Comparison of ENCODE assay signal across 1 cellular context in genomic region chr4:90958256-90958895, GRCh38.
TF ChIP-seq lines count a peak whose summit lies in the region.

No MANE protein-coding gene starts in this region.

TF ChIP-seq in HEK293, 187 proteins besides CTCF, POLR2A, EP300 and RAD21 (continued from another document):
- TF ChIP-seq MYNN (tag by site-specific recombination; IDR thresholded peaks at IDR 0.05; ENCODE audit: borderline replicate concordance) (no peak), ZBTB44 (tag by site-specific recombination; IDR thresholded peaks at IDR 0.05) (peak; percentile 48), SALL2 (tag by site-specific recombination; IDR thresholded peaks at IDR 0.05; ENCODE audit: borderline replicate concordance) (no peak), ZBTB1 (tag by site-specific recombination; IDR thresholded peaks at IDR 0.05) (no peak), ZNF157 (tag by site-specific recombination; IDR thresholded peaks at IDR 0.05) (no peak), MZF1 (tag by site-specific recombination; IDR thresholded peaks at IDR 0.05; ENCODE audit: borderline replicate concordance) (no peak), ZSCAN30 (tag by site-specific recombination; IDR thresholded peaks at IDR 0.05) (no peak), ZNF114 (tag by site-specific recombination; IDR thresholded peaks at IDR 0.05) (no peak), IKZF3 (tag by site-specific recombination; IDR thresholded peaks at IDR 0.05) (peak; percentile 33; the same call in 1 of the 2 replicates), ZNF433 (tag by site-specific recombination; IDR thresholded peaks at IDR 0.05; ENCODE audit: low read depth) (no peak), ZNF169 (tag by site-specific recombination; IDR thresholded peaks at IDR 0.05) (no peak), ZFP3 (tag by site-specific recombination; IDR thresholded peaks at IDR 0.05; ENCODE audit: low read depth) (no peak), BCL11A (tag by site-specific recombination; IDR thresholded peaks at IDR 0.05; ENCODE audit: low read depth) (peak; percentile 47; the same call in 1 of the 2 replicates), ZNF624 (tag by site-specific recombination; IDR thresholded peaks at IDR 0.05) (no peak), ZNF391 (tag by site-specific recombination; IDR thresholded peaks at IDR 0.05; ENCODE audit: borderline replicate concordance, low read depth) (no peak), FEZF1 (tag by site-specific recombination; IDR thresholded peaks at IDR 0.05) (peak; percentile 60; the same call in 1 of the 2 replicates), ZNF571 (tag by site-specific recombination; IDR thresholded peaks at IDR 0.05) (no peak), ZNF792 (tag by site-specific recombination; IDR thresholded peaks at IDR 0.05) (no peak), ZNF37A (tag by site-specific recombination; IDR thresholded peaks at IDR 0.05) (no peak), KLF9 (tag by site-specific recombination; IDR thresholded peaks at IDR 0.05; ENCODE audit: low read depth) (no peak), ZBTB8A (tag by site-specific recombination; IDR thresholded peaks at IDR 0.05) (no peak), ZNF629 (tag by site-specific recombination; IDR thresholded peaks at IDR 0.05) (0 out of 2 replicates have a peak, but pooled peaks have one; percentile 38), ZNF596 (tag by site-specific recombination; IDR thresholded peaks at IDR 0.05) (no peak), ELK4 (IDR thresholded peaks at IDR 0.05; ENCODE audit: borderline replicate concordance, low read depth, low read length) (no peak), ZNF324 (tag by site-specific recombination; IDR thresholded peaks at IDR 0.05) (no peak), ZNF175 (tag by site-specific recombination; IDR thresholded peaks at IDR 0.05) (no peak), SP2 (tag by site-specific recombination; IDR thresholded peaks at IDR 0.05) (no peak), ZNF561 (tag by site-specific recombination; IDR thresholded peaks at IDR 0.05; ENCODE audit: borderline replicate concordance) (no peak), ZNF549 (tag by site-specific recombination; IDR thresholded peaks at IDR 0.05) (peak; percentile 54; the same call in 1 of the 2 replicates), ZNF560 (tag by site-specific recombination; IDR thresholded peaks at IDR 0.05; ENCODE audit: borderline replicate concordance) (no peak), ZNF19 (tag by site-specific recombination; IDR thresholded peaks at IDR 0.05; ENCODE audit: low read depth) (no peak), ZNF830 (tag by site-specific recombination; IDR thresholded peaks at IDR 0.05; ENCODE audit: low read depth) (no peak), ZNF707 (tag by site-specific recombination; IDR thresholded peaks at IDR 0.05) (no peak), ZXDB (tag by site-specific recombination; IDR thresholded peaks at IDR 0.05) (0 out of 2 replicates have a peak, but pooled peaks have one; percentile 41), ZNF132 (tag by site-specific recombination; IDR thresholded peaks at IDR 0.05; ENCODE audit: borderline replicate concordance) (no peak), WT1 (tag by site-specific recombination; IDR thresholded peaks at IDR 0.05) (peak; percentile 60), ZNF837 (tag by site-specific recombination; IDR thresholded peaks at IDR 0.05) (no peak)
- TF ChIP-seq, protein P1, sequence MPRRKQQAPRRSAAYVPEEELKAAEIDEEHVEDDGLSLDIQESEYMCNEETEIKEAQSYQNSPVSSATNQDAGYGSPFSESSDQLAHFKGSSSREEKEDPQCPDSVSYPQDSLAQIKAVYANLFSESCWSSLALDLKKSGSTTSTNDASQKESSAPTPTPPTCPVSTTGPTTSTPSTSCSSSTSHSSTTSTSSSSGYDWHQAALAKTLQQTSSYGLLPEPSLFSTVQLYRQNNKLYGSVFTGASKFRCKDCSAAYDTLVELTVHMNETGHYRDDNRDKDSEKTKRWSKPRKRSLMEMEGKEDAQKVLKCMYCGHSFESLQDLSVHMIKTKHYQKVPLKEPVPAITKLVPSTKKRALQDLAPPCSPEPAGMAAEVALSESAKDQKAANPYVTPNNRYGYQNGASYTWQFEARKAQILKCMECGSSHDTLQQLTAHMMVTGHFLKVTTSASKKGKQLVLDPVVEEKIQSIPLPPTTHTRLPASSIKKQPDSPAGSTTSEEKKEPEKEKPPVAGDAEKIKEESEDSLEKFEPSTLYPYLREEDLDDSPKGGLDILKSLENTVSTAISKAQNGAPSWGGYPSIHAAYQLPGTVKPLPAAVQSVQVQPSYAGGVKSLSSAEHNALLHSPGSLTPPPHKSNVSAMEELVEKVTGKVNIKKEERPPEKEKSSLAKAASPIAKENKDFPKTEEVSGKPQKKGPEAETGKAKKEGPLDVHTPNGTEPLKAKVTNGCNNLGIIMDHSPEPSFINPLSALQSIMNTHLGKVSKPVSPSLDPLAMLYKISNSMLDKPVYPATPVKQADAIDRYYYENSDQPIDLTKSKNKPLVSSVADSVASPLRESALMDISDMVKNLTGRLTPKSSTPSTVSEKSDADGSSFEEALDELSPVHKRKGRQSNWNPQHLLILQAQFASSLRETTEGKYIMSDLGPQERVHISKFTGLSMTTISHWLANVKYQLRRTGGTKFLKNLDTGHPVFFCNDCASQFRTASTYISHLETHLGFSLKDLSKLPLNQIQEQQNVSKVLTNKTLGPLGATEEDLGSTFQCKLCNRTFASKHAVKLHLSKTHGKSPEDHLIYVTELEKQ (tag by site-specific recombination; IDR thresholded peaks at IDR 0.05; ENCODE audit: borderline replicate concordance), result 0 out of 2 replicates have a peak, but pooled peaks have one; percentile 19
- TF ChIP-seq, protein P2, sequence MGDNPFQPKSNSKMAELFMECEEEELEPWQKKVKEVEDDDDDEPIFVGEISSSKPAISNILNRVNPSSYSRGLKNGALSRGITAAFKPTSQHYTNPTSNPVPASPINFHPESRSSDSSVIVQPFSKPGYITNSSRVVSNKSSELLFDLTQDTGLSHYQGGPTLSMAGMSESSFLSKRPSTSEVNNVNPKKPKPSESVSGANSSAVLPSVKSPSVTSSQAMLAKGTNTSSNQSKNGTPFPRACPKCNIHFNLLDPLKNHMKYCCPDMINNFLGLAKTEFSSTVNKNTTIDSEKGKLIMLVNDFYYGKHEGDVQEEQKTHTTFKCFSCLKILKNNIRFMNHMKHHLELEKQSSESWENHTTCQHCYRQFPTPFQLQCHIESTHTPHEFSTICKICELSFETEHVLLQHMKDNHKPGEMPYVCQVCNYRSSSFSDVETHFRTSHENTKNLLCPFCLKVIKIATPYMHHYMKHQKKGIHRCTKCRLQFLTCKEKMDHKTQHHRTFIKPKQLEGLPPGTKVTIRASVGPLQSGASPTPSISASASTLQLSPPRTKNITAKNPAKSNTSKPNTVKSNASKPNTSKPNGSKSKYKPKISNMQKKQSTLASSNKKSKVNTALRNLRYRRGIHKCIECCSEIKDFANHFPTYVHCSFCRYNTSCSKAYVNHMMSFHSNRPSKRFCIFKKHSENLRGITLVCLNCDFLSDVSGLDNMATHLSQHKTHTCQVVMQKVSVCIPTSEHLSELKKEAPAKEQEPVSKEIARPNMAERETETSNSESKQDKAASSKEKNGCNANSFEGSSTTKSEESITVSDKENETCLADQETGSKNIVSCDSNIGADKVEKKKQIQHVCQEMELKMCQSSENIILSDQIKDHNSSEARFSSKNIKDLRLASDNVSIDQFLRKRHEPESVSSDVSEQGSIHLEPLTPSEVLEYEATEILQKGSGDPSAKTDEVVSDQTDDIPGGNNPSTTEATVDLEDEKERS (tag by site-specific recombination; IDR thresholded peaks at IDR 0.05), result no peak
- TF ChIP-seq, protein P3, sequence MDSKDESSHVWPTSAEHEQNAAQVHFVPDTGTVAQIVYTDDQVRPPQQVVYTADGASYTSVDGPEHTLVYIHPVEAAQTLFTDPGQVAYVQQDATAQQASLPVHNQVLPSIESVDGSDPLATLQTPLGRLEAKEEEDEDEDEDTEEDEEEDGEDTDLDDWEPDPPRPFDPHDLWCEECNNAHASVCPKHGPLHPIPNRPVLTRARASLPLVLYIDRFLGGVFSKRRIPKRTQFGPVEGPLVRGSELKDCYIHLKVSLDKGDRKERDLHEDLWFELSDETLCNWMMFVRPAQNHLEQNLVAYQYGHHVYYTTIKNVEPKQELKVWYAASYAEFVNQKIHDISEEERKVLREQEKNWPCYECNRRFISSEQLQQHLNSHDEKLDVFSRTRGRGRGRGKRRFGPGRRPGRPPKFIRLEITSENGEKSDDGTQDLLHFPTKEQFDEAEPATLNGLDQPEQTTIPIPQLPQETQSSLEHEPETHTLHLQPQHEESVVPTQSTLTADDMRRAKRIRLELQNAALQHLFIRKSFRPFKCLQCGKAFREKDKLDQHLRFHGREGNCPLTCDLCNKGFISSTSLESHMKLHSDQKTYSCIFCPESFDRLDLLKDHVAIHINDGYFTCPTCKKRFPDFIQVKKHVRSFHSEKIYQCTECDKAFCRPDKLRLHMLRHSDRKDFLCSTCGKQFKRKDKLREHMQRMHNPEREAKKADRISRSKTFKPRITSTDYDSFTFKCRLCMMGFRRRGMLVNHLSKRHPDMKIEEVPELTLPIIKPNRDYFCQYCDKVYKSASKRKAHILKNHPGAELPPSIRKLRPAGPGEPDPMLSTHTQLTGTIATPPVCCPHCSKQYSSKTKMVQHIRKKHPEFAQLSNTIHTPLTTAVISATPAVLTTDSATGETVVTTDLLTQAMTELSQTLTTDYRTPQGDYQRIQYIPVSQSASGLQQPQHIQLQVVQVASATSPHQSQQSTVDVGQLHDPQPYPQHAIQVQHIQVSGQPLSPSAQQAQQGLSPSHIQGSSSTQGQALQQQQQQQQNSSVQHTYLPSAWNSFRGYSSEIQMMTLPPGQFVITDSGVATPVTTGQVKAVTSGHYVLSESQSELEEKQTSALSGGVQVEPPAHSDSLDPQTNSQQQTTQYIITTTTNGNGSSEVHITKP (tag by site-specific recombination; IDR thresholded peaks at IDR 0.05), result 0 out of 2 replicates have a peak, but pooled peaks have one; percentile 10
